Comparison of ENCODE assay signal across 17 cellular contexts in the genomic region with DNA sequence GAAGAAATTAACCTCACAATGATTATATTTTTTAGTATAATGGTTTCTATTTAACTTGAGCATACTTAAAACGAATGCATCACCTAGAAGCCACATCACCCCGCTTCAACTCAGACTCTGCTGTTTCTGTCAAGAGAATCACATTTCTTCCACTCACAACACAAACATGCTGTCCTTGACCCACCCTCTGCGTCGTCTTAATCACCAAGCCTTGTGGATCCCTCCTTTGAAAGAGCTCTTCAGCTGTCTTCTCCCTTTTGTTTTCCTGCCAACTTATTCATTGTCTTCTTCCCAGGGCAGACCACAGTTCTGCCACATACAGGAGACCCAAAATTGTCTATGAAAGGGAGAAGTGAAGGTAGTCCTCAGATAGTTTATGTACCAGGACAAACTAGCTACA.
A peak's percentile ranks its signal among the peaks of the same experiment; 100 is the strongest.
DNase-seq lines count a peak whose midpoint lies in the region; TF ChIP-seq lines count a peak whose summit lies in the region.
"Had no signal": no experiment of that assay in that cellular context is flagged by ENCODE, and none has a peak within 500 bp of the region (broad histone marks: within the 10 kb centered on the region; RNA-seq: fewer than 3 reads in every experiment).

No MANE protein-coding gene starts in this region.

- 49 to 72% methylated on average over 4 of the region's 4 CpGs for WGBS in testis, 2 donors

- intact Hi-C loops in testis (cut with DNase I; ENCODE audit: low total_unique reads): no loop called here

- H3K36me3 ChIP-seq in testis (ENCODE audit: low read depth, missing control alignments): no peaks in the 10 kb centered on the region
- H3K36me3 ChIP-seq: BLaER1 treated with 17β-estradiol and CSF1 and Interleukin-3, amounts not matched to agents 10 nM and 100 nM had no signal

- no peaks in the 10 kb centered on the region for H3K27me3 ChIP-seq in testis
- H3K27me3 ChIP-seq: BLaER1 treated with 17β-estradiol and CSF1 and Interleukin-3, amounts not matched to agents 10 nM and 100 nM had no signal

- H3K4me1 ChIP-seq in testis: no peaks in the 10 kb centered on the region
- H3K4me1 ChIP-seq: BLaER1 treated with 17β-estradiol and CSF1 and Interleukin-3, amounts not matched to agents 10 nM and 100 nM; Caco-2 had no signal

- no peaks in the 10 kb centered on the region for H3K9me3 ChIP-seq in testis
- H3K9me3 ChIP-seq: BLaER1 treated with 17β-estradiol and CSF1 and Interleukin-3, amounts not matched to agents 10 nM and 100 nM; Caco-2 had no signal

- no peak for TF ChIP-seq CTCF in 22Rv1 (IDR thresholded peaks at IDR 0.05)
- TF ChIP-seq CTCF in testis (IDR thresholded peaks at IDR 0.05): no peak

- DNase-seq in myocyte (ENCODE audit: low read depth) (peak; percentile 60), testis (peak; percentile 29), Ammon's horn (ENCODE audit: low spot score) (no peak)
- DNase-seq in stimulated activated CD4-positive, alpha-beta T cell treated with anti-CD3 and anti-CD28 coated beads, Interleukin-4, amount 100 ng/mL, for 1 hour: no peak
- DNase-seq: 8988T; ACHN; Caco-2; Calu3; CD4-positive, alpha-beta T cell; CD8-positive, alpha-beta T cell; DND-41; EL; GDM1 had no signal

- H3K4me3 ChIP-seq in testis: no peak overlapping the region
- H3K4me3 ChIP-seq: BLaER1 treated with 17β-estradiol and CSF1 and Interleukin-3, amounts not matched to agents 10 nM and 100 nM; GM12878 had no signal

- TF ChIP-seq POLR2A in testis (IDR thresholded peaks at IDR 0.05): no peak

- H3K27ac ChIP-seq in 22Rv1: peak overlapping the region; percentile 63
- no peak overlapping the region for H3K27ac ChIP-seq in testis
- H3K27ac ChIP-seq: BLaER1 treated with 17β-estradiol and CSF1 and Interleukin-3, amounts not matched to agents 10 nM and 100 nM; C4-2B had no signal

Comparison
In these comparisons a context has a peak if more than half of its experiments do, and no peak if none do; other contexts are left out.
1. DNase-seq: peak in myocyte (single experiment) and testis (single experiment); none in Ammon's horn (single experiment) and stimulated activated CD4-positive, alpha-beta T cell treated with anti-CD3 and anti-CD28 coated beads, Interleukin-4, amount 100 ng/mL, for 1 hour (single experiment).